In genomic region chr3:197555281-197556261, GRCh38 we compare ENCODE assay signal across 8 cellular contexts. TPM values are rescaled to one million over a fixed set of nuclear protein-coding genes. Genes with fewer than 3 reads are reported as not detected.
DNase-seq lines count a peak whose midpoint lies in the region; ATAC-seq and TF ChIP-seq lines count a peak whose summit lies in the region.

Gene BDH1 (minus strand): TSS chr3:197555968. CDS start chr3:197546443, 9,525 bp downstream.

- no peaks in the 10 kb centered on the region for H3K9me3 Mint-ChIP-seq in natural killer cell treated with Interleukin-12 subunit alpha and Interleukin-12 subunit beta and Interleukin-15 and Interleukin-18, amount 100 ng/mL, for 72 hours
- no peaks in the 10 kb centered on the region for H3K9me3 Mint-ChIP-seq in stimulated activated naive CD8-positive, alpha-beta T cell treated with anti-CD3 and anti-CD28 coated beads, Interleukin-15, Interleukin-2, amounts not matched to agents 100 ng/mL and 50 ng/mL, for 24 hours

- H3K4me1 Mint-ChIP-seq in natural killer cell treated with Interleukin-12 subunit alpha and Interleukin-12 subunit beta and Interleukin-15 and Interleukin-18, amount 100 ng/mL, for 72 hours (ENCODE audit: low read depth in 2 of 2) = peaks cover 11 to 14% of the 10 kb centered on the region in 2 donors
- peaks cover 23% of the 10 kb centered on the region for H3K4me1 Mint-ChIP-seq in stimulated activated naive CD8-positive, alpha-beta T cell treated with anti-CD3 and anti-CD28 coated beads, Interleukin-15, Interleukin-2, amounts not matched to agents 100 ng/mL and 50 ng/mL, for 24 hours (ENCODE audit: low read depth)

- H3K27me3 Mint-ChIP-seq in natural killer cell treated with Interleukin-12 subunit alpha and Interleukin-12 subunit beta and Interleukin-15 and Interleukin-18, amount 100 ng/mL, for 72 hours = peaks cover 19 to 20% of the 10 kb centered on the region in 2 donors
- H3K27me3 Mint-ChIP-seq in stimulated activated naive CD8-positive, alpha-beta T cell treated with anti-CD3 and anti-CD28 coated beads, Interleukin-15, Interleukin-2, amounts not matched to agents 100 ng/mL and 50 ng/mL, for 24 hours = peaks cover 25% of the 10 kb centered on the region

- no peak for TF ChIP-seq CTCF in epithelial cell of proximal tubule (conservative IDR thresholded peaks at IDR 0.05; ENCODE audit: low read depth, low read length)

- H3K27ac Mint-ChIP-seq in natural killer cell treated with Interleukin-12 subunit alpha and Interleukin-12 subunit beta and Interleukin-15 and Interleukin-18, amount 100 ng/mL, for 72 hours = peak within 1 kb of the TSS; percentile 72 to 90
- peak within 1 kb of the TSS; percentile 93 for H3K27ac Mint-ChIP-seq in stimulated activated naive CD8-positive, alpha-beta T cell treated with anti-CD3 and anti-CD28 coated beads, Interleukin-15, Interleukin-2, amounts not matched to agents 100 ng/mL and 50 ng/mL, for 24 hours

- peak; percentile 34 for ATAC-seq in HG03108 (IDR thresholded peaks at IDR 0.05; ENCODE audit: unreplicated experiment)
- peak; percentile 64 for ATAC-seq in natural killer cell treated with Interleukin-12 subunit alpha and Interleukin-12 subunit beta and Interleukin-15 and Interleukin-18, amount 100 ng/mL, for 72 hours

- peak within 1 kb of the TSS; percentile 75 for H3K4me3 Mint-ChIP-seq in natural killer cell treated with Interleukin-12 subunit alpha and Interleukin-12 subunit beta and Interleukin-15 and Interleukin-18, amount 100 ng/mL, for 72 hours
- H3K4me3 Mint-ChIP-seq in stimulated activated naive CD8-positive, alpha-beta T cell treated with anti-CD3 and anti-CD28 coated beads, Interleukin-15, Interleukin-2, amounts not matched to agents 100 ng/mL and 50 ng/mL, for 24 hours = peak within 1 kb of the TSS; percentile 90

- H3K4me3 ChIP-seq in epithelial cell of proximal tubule (ENCODE audit: low read depth, low read length) = peak within 1 kb of the TSS; percentile 86

- H3K36me3 Mint-ChIP-seq in natural killer cell treated with Interleukin-12 subunit alpha and Interleukin-12 subunit beta and Interleukin-15 and Interleukin-18, amount 100 ng/mL, for 72 hours = peaks cover 5% of the 10 kb centered on the region
- H3K36me3 Mint-ChIP-seq in stimulated activated naive CD8-positive, alpha-beta T cell treated with anti-CD3 and anti-CD28 coated beads, Interleukin-15, Interleukin-2, amounts not matched to agents 100 ng/mL and 50 ng/mL, for 24 hours (ENCODE audit: low read depth) = peaks cover 22% of the 10 kb centered on the region

- DNase-seq in SIG-M5 treated with dmso at 0.1 percent for 504 hours (lab: John Stamatoyannopoulos, UW; ENCODE audit: unreplicated experiment) (peak; percentile 56), SIG-M5 (lab: John Stamatoyannopoulos, UW) (no peak), NCI-H774 (lab: John Stamatoyannopoulos, UW) (peak; percentile 77), epithelial cell of proximal tubule (ENCODE audit: low read depth) (no peak)
- peak; percentile 89 for DNase-seq in activated CD8-positive, alpha-beta memory T cell treated with anti-CD3 and anti-CD28 coated beads, Interleukin-2, amount 50 U/mL, for 48 hours
- DNase-seq in natural killer cell treated with Interleukin-12 subunit alpha and Interleukin-12 subunit beta and Interleukin-15 and Interleukin-18, amount 100 ng/mL, for 72 hours (ENCODE audit: low spot score) = peak; percentile 83

RNA-seq across cellular contexts. Expression of gene BDH1, which starts in this region (rescaled TPM):
- total RNA-seq in epithelial cell of proximal tubule = 7.2 and 20.8 TPM in 2 replicates
- total RNA-seq in natural killer cell treated with Interleukin-12 subunit alpha and Interleukin-12 subunit beta and Interleukin-15 and Interleukin-18, amount 100 ng/mL, for 72 hours = 100 to 1,000 TPM in 1 of 2 donors, 10 to 100 TPM in 1; 62.4 to 136 TPM

Comparison
In these comparisons a context has a peak if more than half of its experiments do, and no peak if none do; other contexts are left out.
1. DNase-seq: peak in SIG-M5 treated with dmso at 0.1 percent for 504 hours (single experiment), NCI-H774 (single experiment), activated CD8-positive, alpha-beta memory T cell treated with anti-CD3 and anti-CD28 coated beads, Interleukin-2, amount 50 U/mL, for 48 hours (single experiment) and natural killer cell treated with Interleukin-12 subunit alpha and Interleukin-12 subunit beta and Interleukin-15 and Interleukin-18, amount 100 ng/mL, for 72 hours (single experiment); none in SIG-M5 (single experiment) and epithelial cell of proximal tubule (single experiment).